In the genomic region with DNA sequence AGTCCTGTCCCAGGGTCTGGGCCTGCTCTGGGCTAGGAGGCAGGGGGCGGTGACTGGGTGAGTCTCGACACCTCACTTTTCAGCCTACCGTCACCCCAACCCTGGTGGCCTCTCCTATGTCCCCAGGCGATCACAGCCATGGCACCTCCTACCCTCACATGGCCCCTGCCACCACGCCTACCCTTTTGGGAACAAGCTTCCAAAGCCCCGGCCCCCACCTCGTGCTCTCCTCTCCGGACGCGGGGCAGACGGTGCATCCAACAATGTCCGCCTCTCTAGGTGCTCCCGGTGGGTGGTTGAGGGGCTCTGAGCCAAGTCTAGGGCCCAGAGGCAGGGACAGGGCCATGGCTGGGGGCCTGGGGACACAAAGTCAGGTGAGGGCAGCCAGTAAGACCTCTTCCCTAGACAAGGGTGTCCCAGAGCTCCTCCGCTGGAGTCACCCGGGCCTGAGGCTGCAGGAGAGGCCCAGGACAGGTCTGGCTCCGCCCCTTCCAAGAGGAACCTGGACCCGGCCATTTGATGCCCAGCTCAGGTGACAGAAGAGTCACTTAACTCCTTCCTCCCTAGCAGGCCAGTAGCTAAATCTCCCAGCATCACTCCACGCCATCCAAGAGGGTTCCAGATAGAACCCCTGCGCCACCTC, we compare ENCODE assay signal across 8 cellular contexts. TPM values are rescaled to one million over a fixed set of nuclear protein-coding genes. Genes with fewer than 3 reads are reported as not detected.
DNase-seq lines count a peak whose midpoint lies in the region; ATAC-seq and TF ChIP-seq lines count a peak whose summit lies in the region.

TSS of gene SYNE4 (minus strand) at position 478 of the 643 bp plus-strand sequence. CDS start at position 346, 132 bp downstream.

- peak within 1 kb of the TSS; percentile 72 for H3K4me2 ChIP-seq in PC-9
- peak within 1 kb of the TSS; percentile 88 for H3K4me2 ChIP-seq in trophoblast cell (ENCODE audit: low read length)

- H3K36me3 ChIP-seq in GM06990 (ENCODE audit: control insufficient read depth, insufficient read depth, low read length), result peaks cover 4% of the 10 kb centered on the region
- H3K36me3 ChIP-seq in PC-9 (ENCODE audit: low read depth), result no peaks in the 10 kb centered on the region
- peaks cover 0 to under 1% (median 0%) of the 10 kb centered on the region in 4 donors for H3K36me3 ChIP-seq in esophagus muscularis mucosa
- H3K36me3 ChIP-seq in trophoblast cell (ENCODE audit: control insufficient read depth in 1 of 2, insufficient read depth in 2 of 2, low read length in 2 of 2), result peaks cover 2 to 8% of the 10 kb centered on the region in 2 experiments

- peaks cover 10% of the 10 kb centered on the region for H3K79me1 ChIP-seq in trophoblast cell (ENCODE audit: low read length)

- peak within 1 kb of the TSS; percentile 78 for H2BK5ac ChIP-seq in trophoblast cell (ENCODE audit: low read depth, low read length, poor library complexity)

- H3K79me2 ChIP-seq in PC-9 (ENCODE audit: low read depth) (peaks cover 6% of the 10 kb centered on the region), trophoblast cell (ENCODE audit: control insufficient read depth, insufficient read depth, low read length, poor library complexity) (peaks cover 8% of the 10 kb centered on the region)

- 61% methylated on average over 14 of the region's 19 CpGs for WGBS in esophagus muscularis mucosa
- no CpG with 5 or more reads among the region's 19 CpGs for WGBS in trophoblast cell (ENCODE audit: extremely low coverage, insufficient coverage, insufficient read length)

- ATAC-seq in GM19397 (IDR thresholded peaks at IDR 0.05; ENCODE audit: unreplicated experiment) (no peak), GM19023 (IDR thresholded peaks at IDR 0.05; ENCODE audit: unreplicated experiment) (no peak), HG03175 (IDR thresholded peaks at IDR 0.05; ENCODE audit: unreplicated experiment) (no peak)

- peak within 1 kb of the TSS; percentile 6 for H3K4me3 ChIP-seq in GM06990 (replicated peaks; ENCODE audit: low read depth, low read length)
- peak within 1 kb of the TSS; percentile 59; the same call in 1 of the 2 replicates for H3K4me3 ChIP-seq in PC-9
- H3K4me3 ChIP-seq in esophagus muscularis mucosa, result peak within 1 kb of the TSS; percentile 45 to 62 (median 54)
- peak within 1 kb of the TSS; percentile 62 for H3K4me3 ChIP-seq in trophoblast cell (ENCODE audit: low read depth, low read length)

- H3K9me3 ChIP-seq in PC-9 (ENCODE audit: insufficient read depth, low read depth) (no peaks in the 10 kb centered on the region), esophagus muscularis mucosa (no peaks in the 10 kb centered on the region), trophoblast cell (ENCODE audit: insufficient read depth, low read depth, low read length) (no peaks in the 10 kb centered on the region)

- peak within 1 kb of the TSS; percentile 87 for H4K91ac ChIP-seq in trophoblast cell (ENCODE audit: low read depth, low read length)

- H3K4me1 ChIP-seq in PC-9 (replicated peaks; ENCODE audit: insufficient read depth), result no peaks in the 10 kb centered on the region
- peaks cover 16 to 30% (median 27%) of the 10 kb centered on the region in 4 donors for H3K4me1 ChIP-seq in esophagus muscularis mucosa
- peaks cover 15 to 18% of the 10 kb centered on the region in 2 experiments for H3K4me1 ChIP-seq in trophoblast cell (ENCODE audit: control insufficient read depth in 1 of 2, insufficient read depth in 2 of 2, low read length in 2 of 2)

- CTCF ChIA-PET in PC-9 (lab: Charles Lee), result interaction anchor here (1.1 kb wide), 1 partner anchor 33 kb away, joined by 5 read pairs; no protein-coding TSS in a partner anchor

- peak within 1 kb of the TSS; percentile 58 for H2AFZ ChIP-seq in PC-9
- H2AFZ ChIP-seq in trophoblast cell (ENCODE audit: insufficient read depth, low read length, poor library complexity), result peak within 1 kb of the TSS; percentile 88

- no peak for TF ChIP-seq CTCF in GM06990 (IDR thresholded peaks at IDR 0.05; ENCODE audit: insufficient read depth, low read length, poor library complexity, severe bottlenecking)
- TF ChIP-seq CTCF in PC-9 (conservative IDR thresholded peaks at IDR 0.05), result no peak
- no peak for TF ChIP-seq CTCF in esophagus muscularis mucosa (IDR thresholded peaks at IDR 0.05)

- H3K27ac ChIP-seq in PC-9, result no peak within 1 kb of the TSS
- H3K27ac ChIP-seq in esophagus muscularis mucosa (replicated peaks in 1 of 4), result peak within 1 kb of the TSS; percentile 77 to 81 (median 80)
- peak within 1 kb of the TSS; percentile 49 for H3K27ac ChIP-seq in trophoblast cell (ENCODE audit: low read depth, low read length)

- no peaks in the 10 kb centered on the region for H3K9me2 ChIP-seq in PC-9 (ENCODE audit: insufficient read depth)

- H2BK12ac ChIP-seq in trophoblast cell (ENCODE audit: low read length), result peak within 1 kb of the TSS; percentile 1

- H4K8ac ChIP-seq in trophoblast cell (ENCODE audit: low read depth, low read length), result peak within 1 kb of the TSS; percentile 95

- H3F3A ChIP-seq in PC-9 (ENCODE audit: insufficient read depth, low read depth), result peaks cover 4% of the 10 kb centered on the region; the same call in 1 of the 2 replicates

- peak within 1 kb of the TSS; percentile 95 for H3K14ac ChIP-seq in trophoblast cell (ENCODE audit: low read length)

- POLR2A ChIA-PET in PC-9 (lab: Charles Lee; ENCODE audit: unreplicated experiment), result interaction anchor here (0.5 to 1.2 kb wide), 7 partner anchors 8 to 1326 kb away, joined by 3 to 15 read pairs (median 5); partner anchors contain the start of genes APLP1, LIN37, THAP8 and WDR62

- peak within 1 kb of the TSS; percentile 28 for H2BK120ac ChIP-seq in trophoblast cell (ENCODE audit: insufficient read depth, low read length, poor library complexity)

- no peak for DNase-seq in GM06990 (ENCODE audit: extremely low read depth, insufficient read length)
- DNase-seq in PC-9, result peak; percentile 66 to 87
- DNase-seq in esophagus muscularis mucosa (ENCODE audit: extremely low spot score), result no peak
- DNase-seq in trophoblast cell, result peak; percentile 83 to 88
- DNase-seq in effector CD8-positive, alpha-beta T cell (lab: John Stamatoyannopoulos, UW), result no peak

- H3K18ac ChIP-seq in trophoblast cell (ENCODE audit: low read length), result peak within 1 kb of the TSS; percentile 81

- intact Hi-C loops in PC-9 (cut with micrococcal nuclease; ENCODE audit: unreplicated experiment), result loop anchor here (2.0 kb wide), 1 partner anchor 46 kb away; the partner anchor contains the start of genes THAP8 and WDR62
- intact Hi-C loops in esophagus muscularis mucosa (cut with DNase I), result no loop called here

- H3K23ac ChIP-seq in trophoblast cell (ENCODE audit: low read length), result no peak within 1 kb of the TSS

- no peaks in the 10 kb centered on the region for H4K20me1 ChIP-seq in PC-9 (ENCODE audit: insufficient read depth)

- no peak for TF ChIP-seq POLR2A in esophagus muscularis mucosa (IDR thresholded peaks at IDR 0.05; ENCODE audit: low read depth)

- H4K12ac ChIP-seq in trophoblast cell (ENCODE audit: low read depth, low read length), result peak within 1 kb of the TSS; percentile 55

- TSS peak; percentile 80 for BruUV-seq in PC-9 (replicated peaks; lab: Mats Ljungman, UMichigan)

- H2AK5ac ChIP-seq in trophoblast cell (ENCODE audit: low read length), result peak within 1 kb of the TSS; percentile 44

- TF ChIP-seq EP300 in esophagus muscularis mucosa (IDR thresholded peaks at IDR 0.05), result no peak

- H3K27me3 ChIP-seq in GM06990 (replicated peaks; ENCODE audit: control insufficient read depth, insufficient read depth, low read length) (no peaks in the 10 kb centered on the region), PC-9 (ENCODE audit: insufficient read depth, low read depth) (no peaks in the 10 kb centered on the region), esophagus muscularis mucosa (no peaks in the 10 kb centered on the region), trophoblast cell (ENCODE audit: insufficient read depth, low read length) (no peaks in the 10 kb centered on the region)

- peak within 1 kb of the TSS; percentile 77 for H3K9ac ChIP-seq in trophoblast cell (ENCODE audit: low read length)

- peak within 1 kb of the TSS; percentile 4 for H3K4ac ChIP-seq in trophoblast cell (ENCODE audit: low read depth, low read length)

RNA-seq across cellular contexts. Expression of gene SYNE4, which starts in this region (rescaled TPM):
- 36.6 and 39.5 TPM in 2 replicates for total RNA-seq in PC-9 (2021)
- 1 to 10 TPM in 1 of 4 donors, not detected in 3; 1.3 TPM for total RNA-seq in esophagus muscularis mucosa
- 10.3 and 10.8 TPM in 2 replicates for polyA plus RNA-seq in trophoblast cell (2013)

Comparison
In these comparisons a context has a peak if more than half of its experiments do, and no peak if none do; other contexts are left out.
1. RNA of gene SYNE4 (total RNA-seq): 36.6 to 39.5 TPM in PC-9; 1.3 TPM in esophagus muscularis mucosa; every median in the first group is over 10 times any median in the second.
2. DNase-seq: peak in PC-9 (2 of 2) and trophoblast cell (2 of 2); none in GM06990 (single experiment), esophagus muscularis mucosa (single experiment) and effector CD8-positive, alpha-beta T cell (single experiment).
3. H3K4me3 ChIP-seq: peak in every context shown above with its lines; median percentile 62 in trophoblast cell; 59 in PC-9; 54 in esophagus muscularis mucosa; 6 in GM06990.